Comparison of ENCODE assay signal across 17 cellular contexts in the genomic region with DNA sequence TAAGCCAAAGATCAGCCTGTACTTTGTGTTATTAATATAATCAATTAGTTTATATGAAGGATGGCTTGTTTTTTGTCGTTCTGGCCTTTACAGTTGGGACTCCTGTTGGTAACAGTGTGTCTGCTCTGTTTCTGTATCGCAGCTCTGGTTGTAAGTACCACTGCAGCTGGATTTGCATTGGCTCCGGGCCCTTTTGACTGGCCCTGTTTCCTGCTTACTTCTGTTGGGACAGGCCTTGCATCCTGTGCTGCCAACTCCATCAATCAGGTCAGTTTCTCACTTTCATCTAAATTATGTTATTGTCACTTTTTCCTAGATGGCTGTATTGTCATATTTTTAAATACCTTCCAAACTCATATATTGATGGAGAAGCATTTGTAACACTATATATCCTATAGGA.
"Had no signal": no experiment of that assay in that cellular context is flagged by ENCODE, and none has a peak within 500 bp of the region (broad histone marks: within the 10 kb centered on the region; RNA-seq: fewer than 3 reads in every experiment).

No MANE protein-coding gene starts in this region.

- DNase-seq: central memory CD4-positive, alpha-beta T cell; effector CD4-positive, alpha-beta T cell; foreskin melanocyte; naive thymus-derived CD8-positive, alpha-beta T cell; nephron progenitor cell; retina; right lobe of liver; small intestine; stimulated activated CD4-positive, alpha-beta T cell treated with anti-CD3 and anti-CD28 coated beads, Interleukin-15, amount 100 ng/mL, for 24 hours; stimulated activated CD4-positive, alpha-beta T cell treated with anti-CD3 and anti-CD28 coated beads, Interleukin-2, amount 100 ng/mL, for 48 hours; stimulated activated naive B cell treated with anti-CD40 and anti-IgM and Interleukin-4, amounts not matched to agents 10 μg/mL and 1 μg/mL and 100 μg/mL, for 72 hours; transverse colon; upper lobe of right lung; uterus had no signal

- H3K9me3 ChIP-seq: esophagus muscularis mucosa, right lobe of liver, suprapubic skin, transverse colon, upper lobe of right lung, uterus had no signal

- H3K27me3 ChIP-seq: dorsolateral prefrontal cortex, esophagus muscularis mucosa, right lobe of liver, suprapubic skin, transverse colon, upper lobe of right lung, uterus had no signal

- H3K4me3 ChIP-seq: dorsolateral prefrontal cortex, esophagus muscularis mucosa, right lobe of liver, suprapubic skin, transverse colon, upper lobe of right lung, uterus had no signal

- ATAC-seq: naive thymus-derived CD8-positive, alpha-beta T cell; right lobe of liver; stimulated activated naive B cell treated with anti-CD40 and anti-IgM and Interleukin-4, amounts not matched to agents 10 μg/mL and 1 μg/mL and 100 μg/mL, for 72 hours; upper lobe of right lung had no signal

- H3K27ac ChIP-seq: dorsolateral prefrontal cortex, esophagus muscularis mucosa, right lobe of liver, suprapubic skin, transverse colon, upper lobe of right lung, uterus had no signal

- H3K4me1 ChIP-seq: right lobe of liver, upper lobe of right lung, uterus had no signal

- H3K36me3 ChIP-seq: upper lobe of right lung, uterus had no signal
